8 cellular contexts compared by ENCODE assay signal in genomic region chr1:9293512-9294439, GRCh38. TPM values are rescaled to one million over a fixed set of nuclear protein-coding genes. Genes with fewer than 3 reads are reported as not detected.
A peak's percentile ranks its signal among the peaks of the same experiment; 100 is the strongest.
DNase-seq lines count a peak whose midpoint lies in the region; ATAC-seq and TF ChIP-seq lines count a peak whose summit lies in the region.

No MANE protein-coding gene starts in this region.

- H3K27ac ChIP-seq in heart right ventricle: peak overlapping the region; percentile 73 to 95 (median 86)
- peak overlapping the region; percentile 51 for H3K27ac ChIP-seq in SJSA1
- H3K27ac ChIP-seq in brain microvascular endothelial cell: peak overlapping the region; percentile 44
- H3K27ac ChIP-seq in left lung: peak overlapping the region; percentile 83 to 89
- peak overlapping the region; percentile 80 for H3K27ac ChIP-seq in substantia nigra (ENCODE audit: low read depth, low read length, poor library complexity, severe bottlenecking)

- WGBS in heart right ventricle, 2 donors: 6 to 8% methylated on average over 45 of the region's 45 CpGs

- H3K36me3 ChIP-seq in heart right ventricle (no peaks in the 10 kb centered on the region), SJSA1 (peaks cover 24% of the 10 kb centered on the region), brain microvascular endothelial cell (replicated peaks) (no peaks in the 10 kb centered on the region), left lung (no peaks in the 10 kb centered on the region)

- H3K27me3 ChIP-seq in heart right ventricle (peaks cover 0 to 8% (median 0%) of the 10 kb centered on the region in 7 donors), SJSA1 (replicated peaks) (no peaks in the 10 kb centered on the region), brain microvascular endothelial cell (replicated peaks) (no peaks in the 10 kb centered on the region), left lung (peaks cover 0 to 6% of the 10 kb centered on the region in 2 donors)

- H3K9me3 ChIP-seq in heart right ventricle (peaks cover 0 to 8% (median 2%) of the 10 kb centered on the region in 11 donors), SJSA1 (replicated peaks) (peaks cover 4% of the 10 kb centered on the region), left lung (peaks cover 0 to 2% of the 10 kb centered on the region in 2 donors)

- intact Hi-C loops in heart right ventricle (cut with DNase I): loop anchor here in 3 of 10 donors (5.0 to 10.0 kb wide), 3 partner anchors 84 to 281 kb away; no protein-coding TSS in a partner anchor
- intact Hi-C loops in cardiac septum (cut with DNase I): loop anchor here (5.0 kb wide), 1 partner anchor 144 kb away; no protein-coding TSS in a partner anchor
- intact Hi-C loops in left lung (cut with DNase I): loop anchor here in 1 of 2 donors (5.0 kb wide), 1 partner anchor 144 kb away; no protein-coding TSS in a partner anchor

- DNase-seq in heart right ventricle (peak in 1 of 2 donors; percentile 47), cardiac septum (ENCODE audit: low spot score) (no peak), SJSA1 (ENCODE audit: low read depth in 1 of 2, low spot score in 2 of 2) (peak in 1 of 2 experiments; percentile 56), brain microvascular endothelial cell (peak; percentile 22), left lung (peak in 1 of 2 donors; percentile 84), substantia nigra (lab: John Stamatoyannopoulos, UW) (peak in 11 of 49 donors; percentile 11 to 46 (median 22))

- peaks cover 6 to 58% (median 32%) of the 10 kb centered on the region in 9 donors for H3K4me1 ChIP-seq in heart right ventricle
- H3K4me1 ChIP-seq in SJSA1 (replicated peaks): peaks cover 49% of the 10 kb centered on the region
- peaks cover 11 to 60% of the 10 kb centered on the region in 2 donors for H3K4me1 ChIP-seq in left lung

- ATAC-seq in heart right ventricle (peak in 3 of 8 donors; percentile 6 to 15 (median 11)), left lung (peak; percentile 16), GM21737 (IDR thresholded peaks at IDR 0.05; ENCODE audit: unreplicated experiment) (no peak), HG03097 (IDR thresholded peaks at IDR 0.05; ENCODE audit: low FRiP score, unreplicated experiment) (no peak)

- TF ChIP-seq CTCF in heart right ventricle (IDR thresholded peaks at IDR 0.05): no peak
- TF ChIP-seq CTCF in brain microvascular endothelial cell (IDR thresholded peaks at IDR 0.05; ENCODE audit: low read depth, low read length, missing control alignments): no peak
- TF ChIP-seq CTCF in left lung (IDR thresholded peaks at IDR 0.05): no peak

- H3K4me3 ChIP-seq in heart right ventricle (peak overlapping the region; percentile 51 to 98 (median 75)), SJSA1 (peak overlapping the region; percentile 86), brain microvascular endothelial cell (ENCODE audit: low read depth, low read length) (peak overlapping the region; percentile 97), left lung (peak overlapping the region; percentile 74 to 90)

- in situ Hi-C loops in brain microvascular endothelial cell (cut with HindIII; ENCODE audit: low pct_ligation_motif_present, low sequenced_read_pairs): no loop called here

RNA-seq across cellular contexts. Expression of gene SPSB1, which starts 1.1 kb away (rescaled TPM):
- total RNA-seq in heart right ventricle (10 to 100 TPM in 3 of 10 donors, 1 to 10 TPM in 7; 5.5 to 16.5 (median 9.4) TPM), cardiac septum (12.9 TPM), left lung (10 to 100 TPM; 24.7 to 39.4 TPM)
- polyA plus RNA-seq in heart right ventricle: 1 to 10 TPM; 6.7 to 7.5 TPM
- 16.2 and 24.4 TPM in 2 replicates for total RNA-seq in SJSA1 (2014; rRNA removed; shearing (Covaris generic))

RNA-seq across cellular contexts. Expression of gene H6PD, which starts 59.2 kb away (rescaled TPM):
- total RNA-seq in heart right ventricle: 10 to 100 TPM; 22.3 to 45.0 (median 29.3) TPM
- 10 to 100 TPM in 1 of 2 donors, 1 to 10 TPM in 1; 5.7 to 17.1 TPM for polyA plus RNA-seq in heart right ventricle
- 28.9 TPM for total RNA-seq in cardiac septum
- 12.2 and 12.6 TPM in 2 replicates for total RNA-seq in SJSA1 (2014; rRNA removed; shearing (Covaris generic))
- total RNA-seq in left lung: 10 to 100 TPM; 33.0 to 42.6 TPM
